Comparison of ENCODE assay signal across 19 cellular contexts in the genomic region with DNA sequence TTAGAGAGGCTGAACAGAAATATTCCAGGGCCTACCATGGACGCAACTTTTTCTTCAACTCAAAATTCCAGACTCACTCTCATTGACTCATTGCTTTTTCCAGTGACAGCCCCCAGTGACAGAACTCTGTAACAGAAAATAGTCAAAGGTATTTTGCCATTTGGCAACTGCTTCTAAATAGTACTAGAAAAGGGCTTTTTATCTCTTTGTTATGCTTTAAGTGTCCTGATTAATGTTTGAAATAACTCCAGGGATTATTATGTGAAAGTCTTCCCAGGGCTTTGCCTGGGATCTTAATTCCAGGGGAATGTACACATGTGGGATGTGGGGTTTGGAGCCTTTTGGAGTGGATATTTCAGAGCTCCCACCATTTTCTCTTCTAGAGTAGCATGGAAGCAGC.
DNase-seq lines count a peak whose midpoint lies in the region; ATAC-seq and TF ChIP-seq lines count a peak whose summit lies in the region.
"Had no signal": no experiment of that assay in that cellular context is flagged by ENCODE, and none has a peak within 500 bp of the region (broad histone marks: within the 10 kb centered on the region; RNA-seq: fewer than 3 reads in every experiment).

No MANE protein-coding gene starts in this region.

- WGBS in mesodermal cell (ENCODE audit: insufficient coverage in 2 of 2), 2 experiments: 63% methylated on average over 1 of the region's 1 CpG; no CpG with 5 or more reads in 1 of the 2 experiments

- peaks cover 0 to 15% (median 6%) of the 10 kb centered on the region in 4 donors for H3K4me1 Mint-ChIP-seq in naive thymus-derived CD8-positive, alpha-beta T cell
- no peaks in the 10 kb centered on the region for H3K4me1 Mint-ChIP-seq in effector memory CD8-positive, alpha-beta T cell (ENCODE audit: low read depth in 2 of 2)

- intact Hi-C loops in cardiac septum (cut with DNase I): no loop called here

- H3K27me3 Mint-ChIP-seq in naive thymus-derived CD8-positive, alpha-beta T cell: peaks cover 4 to 26% (median 7%) of the 10 kb centered on the region in 5 donors
- peaks cover 0 to 10% of the 10 kb centered on the region in 2 donors for H3K27me3 Mint-ChIP-seq in effector memory CD8-positive, alpha-beta T cell

- H3K4me3 ChIP-seq in cardiac muscle cell (no peak overlapping the region), mesodermal cell (ENCODE audit: extremely low read depth, insufficient read depth, low read length, poor library complexity, severe bottlenecking) (no peak overlapping the region)
- H3K4me3 ChIP-seq: Peyer's patch had no signal

- DNase-seq in cardiac muscle cell (ENCODE audit: low read depth in 1 of 2, low spot score in 1 of 2) (no peak), cardiac septum (ENCODE audit: low spot score) (no peak), amniotic epithelial cell (ENCODE audit: low read depth) (peak; percentile 91), UCSD-AML1 (lab: John Stamatoyannopoulos, UW; ENCODE audit: unreplicated experiment) (no peak)
- DNase-seq in naive thymus-derived CD8-positive, alpha-beta T cell: no peak
- DNase-seq in effector memory CD8-positive, alpha-beta T cell: no peak
- DNase-seq: COR-L47, DMS53, GOT3, NCI-H1092 treated with DMSO at 0.1 percent for 48 hours, NCI-H187, NCI-H510A, Peyer's patch, SHP77 treated with DMSO at 0.1 percent for 48 hours had no signal

- no peaks in the 10 kb centered on the region for H3K27me3 ChIP-seq in cardiac muscle cell
- H3K27me3 ChIP-seq: Peyer's patch had no signal

- POLR2A ChIA-PET in naive thymus-derived CD8-positive, alpha-beta T cell (lab: Charles Lee): no interaction called here

- peak overlapping the region; percentile 25 for H3K27ac ChIP-seq in cardiac muscle cell
- H3K27ac ChIP-seq in mesodermal cell (ENCODE audit: low read depth, low read length, severe bottlenecking): peak overlapping the region; percentile 42
- H3K27ac ChIP-seq: 22Rv1, HL-60, Peyer's patch had no signal

- no peaks in the 10 kb centered on the region for H3K9me3 ChIP-seq in cardiac muscle cell (ENCODE audit: low read depth)
- H3K9me3 ChIP-seq in mesodermal cell (ENCODE audit: control insufficient read depth, low read length): peaks cover 5% of the 10 kb centered on the region
- H3K9me3 ChIP-seq: Peyer's patch had no signal

- H3K36me3 Mint-ChIP-seq in naive thymus-derived CD8-positive, alpha-beta T cell: no peaks in the 10 kb centered on the region
- no peaks in the 10 kb centered on the region for H3K36me3 Mint-ChIP-seq in effector memory CD8-positive, alpha-beta T cell (ENCODE audit: insufficient read depth)
- H3K36me3 Mint-ChIP-seq: CD14-positive monocyte had no signal

- TF ChIP-seq CTCF in cardiac muscle cell (IDR thresholded peaks at IDR 0.05; ENCODE audit: low read depth, low read length): no peak

- H3K4me1 ChIP-seq in cardiac muscle cell (ENCODE audit: low read depth) (peaks cover 6% of the 10 kb centered on the region), mesodermal cell (ENCODE audit: control insufficient read depth, insufficient read depth, low read length, poor library complexity, severe bottlenecking) (no peaks in the 10 kb centered on the region)
- H3K4me1 ChIP-seq: Peyer's patch had no signal

- peaks cover 0 to 7% (median 2%) of the 10 kb centered on the region in 9 donors for H3K9me3 Mint-ChIP-seq in naive thymus-derived CD8-positive, alpha-beta T cell
- H3K9me3 Mint-ChIP-seq in effector memory CD8-positive, alpha-beta T cell: peaks cover 0 to 2% of the 10 kb centered on the region in 2 donors

- H3K36me3 ChIP-seq in cardiac muscle cell (no peaks in the 10 kb centered on the region), mesodermal cell (ENCODE audit: control insufficient read depth, insufficient read depth, low read length) (no peaks in the 10 kb centered on the region)
- H3K36me3 ChIP-seq: Peyer's patch had no signal

- H3K27ac Mint-ChIP-seq in naive thymus-derived CD8-positive, alpha-beta T cell: no peak overlapping the region
- H3K27ac Mint-ChIP-seq in effector memory CD8-positive, alpha-beta T cell: no peak overlapping the region
- H3K27ac Mint-ChIP-seq: CD14-positive monocyte had no signal

- H3K4me3 Mint-ChIP-seq in naive thymus-derived CD8-positive, alpha-beta T cell: no peak overlapping the region
- H3K4me3 Mint-ChIP-seq in effector memory CD8-positive, alpha-beta T cell: no peak overlapping the region
- H3K4me3 Mint-ChIP-seq: CD14-positive monocyte had no signal

- ATAC-seq in HG02642 (IDR thresholded peaks at IDR 0.05; ENCODE audit: poor library complexity, unreplicated experiment): no peak
- no peak for ATAC-seq in naive thymus-derived CD8-positive, alpha-beta T cell
- no peak for ATAC-seq in effector memory CD8-positive, alpha-beta T cell (replicated peaks)
